16 cellular contexts compared by ENCODE assay signal in genomic region chr1:12049625-12050024, GRCh38. TPM values are rescaled to one million over a fixed set of nuclear protein-coding genes. Genes with fewer than 3 reads are reported as not detected.
A peak's percentile ranks its signal among the peaks of the same experiment; 100 is the strongest.
DNase-seq lines count a peak whose midpoint lies in the region; ATAC-seq and TF ChIP-seq lines count a peak whose summit lies in the region.
"Had no signal": no experiment of that assay in that cellular context is flagged by ENCODE, and none has a peak within 500 bp of the region (broad histone marks: within the 10 kb centered on the region; RNA-seq: fewer than 3 reads in every experiment).

No MANE protein-coding gene starts in this region.

- no peaks in the 10 kb centered on the region; the same call in 1 of the 2 replicates for H3K27me3 Mint-ChIP-seq in WTC11 (ENCODE audit: low read depth)
- no peaks in the 10 kb centered on the region for H3K27me3 Mint-ChIP-seq in CD8-positive, alpha-beta T cell (ENCODE audit: low read depth)

- H3K27ac ChIP-seq in 22Rv1 = no peak overlapping the region
- H3K27ac ChIP-seq in CD8-positive, alpha-beta T cell (ENCODE audit: low read depth, low read length) = no peak overlapping the region
- H3K27ac ChIP-seq: GM23248, left lung, psoas muscle, testis had no signal

- peak; percentile 19 for TF ChIP-seq CTCF in 22Rv1 (IDR thresholded peaks at IDR 0.05)
- peak; percentile 30; the same call in 1 of the 2 replicates for TF ChIP-seq CTCF in GM12875 (IDR thresholded peaks at IDR 0.05; ENCODE audit: borderline replicate concordance, insufficient read depth, low read depth, low read length)
- no peak for TF ChIP-seq CTCF in WTC11 (IDR thresholded peaks at IDR 0.05)
- TF ChIP-seq CTCF in CD8-positive, alpha-beta T cell (IDR thresholded peaks at IDR 0.05) = no peak

- DNase-seq in NCI-H1092 (lab: John Stamatoyannopoulos, UW) (peak; percentile 53), WTC11 (ENCODE audit: low spot score) (no peak), AG08396 (ENCODE audit: low spot score) (no peak), kidney tubule cell (ENCODE audit: low spot score) (no peak)
- no peak for DNase-seq in CD8-positive, alpha-beta T cell
- DNase-seq: activated CD4-positive, alpha-beta T cell treated with anti-CD3 and anti-CD28 coated beads for 36 hours; activated T-cell treated with anti-CD3 and anti-CD28 coated beads, Interleukin-2, amount 50 U/mL, for 24 hours; DMS79; GM23248; hypothalamus; left lung; psoas muscle; testis had no signal

- intact Hi-C loops in CD8-positive, alpha-beta T cell (cut with DNase I, micrococcal nuclease) = no loop called here

- H3K4me1 Mint-ChIP-seq in WTC11 = peaks cover 17% of the 10 kb centered on the region
- H3K4me1 Mint-ChIP-seq in CD8-positive, alpha-beta T cell (ENCODE audit: low read depth) = no peaks in the 10 kb centered on the region

- no peaks in the 10 kb centered on the region for H3K36me3 Mint-ChIP-seq in WTC11
- no peaks in the 10 kb centered on the region for H3K36me3 Mint-ChIP-seq in CD8-positive, alpha-beta T cell

- no peaks in the 10 kb centered on the region for H3K9me3 ChIP-seq in CD8-positive, alpha-beta T cell (ENCODE audit: low read length)
- H3K9me3 ChIP-seq: left lung, psoas muscle, testis had no signal

- no peaks in the 10 kb centered on the region for H3K36me3 ChIP-seq in CD8-positive, alpha-beta T cell (ENCODE audit: insufficient read depth, low read length)
- H3K36me3 ChIP-seq: left lung had no signal

- H3K4me3 ChIP-seq in GM12875 (ENCODE audit: low read depth, low read length) = no peak overlapping the region
- H3K4me3 ChIP-seq in CD8-positive, alpha-beta T cell (ENCODE audit: low read depth, low read length) = no peak overlapping the region
- H3K4me3 ChIP-seq: GM23248, left lung, psoas muscle, testis had no signal

- CTCF ChIA-PET in WTC11 (lab: Charles Lee) = interaction anchor here (0.6 to 2.6 kb wide), 7 partner anchors 11 to 128 kb away, joined by 3 to 18 read pairs (median 6); partner anchors contain the start of gene MIIP
- CTCF ChIA-PET in CD8-positive, alpha-beta T cell (lab: Charles Lee) = interaction anchor here (0.7 kb wide), 1 partner anchor 125 kb away, joined by 3 read pairs; no protein-coding TSS in a partner anchor

- POLR2A ChIA-PET in WTC11 (lab: Charles Lee) = no interaction called here
- POLR2A ChIA-PET in CD8-positive, alpha-beta T cell (lab: Charles Lee) = no interaction called here

- H3K27me3 ChIP-seq in CD8-positive, alpha-beta T cell (ENCODE audit: insufficient read depth, low read length) = no peaks in the 10 kb centered on the region
- H3K27me3 ChIP-seq: testis had no signal

- H3K4me3 Mint-ChIP-seq in WTC11 = no peak overlapping the region
- H3K4me3 Mint-ChIP-seq in CD8-positive, alpha-beta T cell = no peak overlapping the region
- H3K4me3 Mint-ChIP-seq: activated CD4-positive, alpha-beta T cell treated with anti-CD3 and anti-CD28 coated beads for 36 hours; activated T-cell treated with anti-CD3 and anti-CD28 coated beads, Interleukin-2, amount 50 U/mL, for 24 hours had no signal

- peaks cover 14% of the 10 kb centered on the region for H3K4me1 ChIP-seq in CD8-positive, alpha-beta T cell (ENCODE audit: insufficient read depth, low read length)
- H3K4me1 ChIP-seq: testis had no signal

- no peak overlapping the region for H3K27ac Mint-ChIP-seq in WTC11
- no peak overlapping the region for H3K27ac Mint-ChIP-seq in CD8-positive, alpha-beta T cell
- H3K27ac Mint-ChIP-seq: activated CD4-positive, alpha-beta T cell treated with anti-CD3 and anti-CD28 coated beads for 36 hours; activated T-cell treated with anti-CD3 and anti-CD28 coated beads, Interleukin-2, amount 50 U/mL, for 24 hours had no signal

- ATAC-seq in WTC11 (peak; percentile 66), HG02973 (IDR thresholded peaks at IDR 0.05; ENCODE audit: unreplicated experiment) (no peak)
- ATAC-seq in CD8-positive, alpha-beta T cell = no peak
- ATAC-seq: activated CD4-positive, alpha-beta T cell treated with anti-CD3 and anti-CD28 coated beads for 36 hours; left lung; psoas muscle had no signal

- no peaks in the 10 kb centered on the region for H3K9me3 Mint-ChIP-seq in WTC11
- no peaks in the 10 kb centered on the region for H3K9me3 Mint-ChIP-seq in CD8-positive, alpha-beta T cell
- H3K9me3 Mint-ChIP-seq: activated T-cell treated with anti-CD3 and anti-CD28 coated beads, Interleukin-2, amount 50 U/mL, for 24 hours had no signal

TF ChIP-seq in WTC11, 78 proteins besides CTCF, POLR2A, EP300 and RAD21:
- no peak for TF ChIP-seq ZBTB21 (CRISPR knock-in tag; IDR thresholded peaks at IDR 0.05; ENCODE audit: borderline replicate concordance)
- no peak for TF ChIP-seq ELF4 (CRISPR knock-in tag; IDR thresholded peaks at IDR 0.05; ENCODE audit: low read depth)
- TF ChIP-seq ZNF423 (CRISPR knock-in tag; IDR thresholded peaks at IDR 0.05) = peak; percentile 48
- no peak for TF ChIP-seq TEAD1 (CRISPR knock-in tag; IDR thresholded peaks at IDR 0.05)

RNA-seq across cellular contexts. Expression of gene TNFRSF8, which starts 13.5 kb away (rescaled TPM):
- total RNA-seq in WTC11 (2021) = 20.5 to 21.3 TPM (median 20.8 TPM) in 3 replicates
- total RNA-seq in CD8-positive, alpha-beta T cell = not detected
- total RNA-seq: GM23248 had no signal

RNA-seq across cellular contexts. Expression of gene MIIP, which starts 30.3 kb away (rescaled TPM):
- 65.6 to 75.1 TPM (median 67.4 TPM) in 3 replicates for total RNA-seq in WTC11 (2021)
- total RNA-seq in CD8-positive, alpha-beta T cell = 10 to 100 TPM; 21.2 to 21.5 TPM

Comparison
In these comparisons a context has a peak if more than half of its experiments do, and no peak if none do; other contexts are left out.
1. CTCF ChIP-seq: peak in 22Rv1 (single experiment) and GM12875 (single experiment); none in WTC11 (single experiment) and CD8-positive, alpha-beta T cell (single experiment).
2. RNA of gene TNFRSF8, which starts 13.5 kb away (total RNA-seq): 20.5 to 21.3 TPM in WTC11; not detected in CD8-positive, alpha-beta T cell; every median in the first group is over 10 times any median in the second.